Comparison of ENCODE assay signal across 9 cellular contexts in genomic region chr2:77649856-77650255, GRCh38.
"Had no signal": no experiment of that assay in that cellular context is flagged by ENCODE, and none has a peak within 500 bp of the region (broad histone marks: within the 10 kb centered on the region; RNA-seq: fewer than 3 reads in every experiment).

No MANE protein-coding gene starts in this region.

- H3K27ac ChIP-seq: GM23248, HL-60 had no signal

- H3K9me3 ChIP-seq: HAP-1 had no signal

- H3K36me3 ChIP-seq: HAP-1 had no signal

- H3K9ac ChIP-seq: GM23248 had no signal

- H3K4me1 ChIP-seq: HAP-1 had no signal

- DNase-seq: GM23248, GOT3, H7, HFFc6, IMR-90, KG1 had no signal

- H3K4me3 ChIP-seq: GM23248, HAP-1, K562 had no signal
